In genomic region chr7:134887523-134887922, GRCh38 we compare ENCODE assay signal across 1 cellular context.
TF ChIP-seq lines count a peak whose summit lies in the region.

No MANE protein-coding gene starts in this region.

TF ChIP-seq in GM12878, 131 proteins besides CTCF, POLR2A, EP300 and RAD21:
- TF ChIP-seq NR2C2 (IDR thresholded peaks at IDR 0.05; ENCODE audit: borderline replicate concordance, control insufficient read depth, insufficient read length, low read depth) (peak; percentile 22), BCL3 (IDR thresholded peaks at IDR 0.05; ENCODE audit: borderline replicate concordance, insufficient read depth, low read depth, low read length, poor library complexity, severe bottlenecking) (peak; percentile 32), HSF1 (IDR thresholded peaks at IDR 0.05; ENCODE audit: low read depth, low read length) (no peak)
